Comparison of ENCODE assay signal across 8 cellular contexts in genomic region chr9:120792898-120793765, GRCh38. TPM values are rescaled to one million over a fixed set of nuclear protein-coding genes. Genes with fewer than 3 reads are reported as not detected.
A peak's percentile ranks its signal among the peaks of the same experiment; 100 is the strongest.
DNase-seq lines count a peak whose midpoint lies in the region; ATAC-seq and TF ChIP-seq lines count a peak whose summit lies in the region.

A gene with protein sequence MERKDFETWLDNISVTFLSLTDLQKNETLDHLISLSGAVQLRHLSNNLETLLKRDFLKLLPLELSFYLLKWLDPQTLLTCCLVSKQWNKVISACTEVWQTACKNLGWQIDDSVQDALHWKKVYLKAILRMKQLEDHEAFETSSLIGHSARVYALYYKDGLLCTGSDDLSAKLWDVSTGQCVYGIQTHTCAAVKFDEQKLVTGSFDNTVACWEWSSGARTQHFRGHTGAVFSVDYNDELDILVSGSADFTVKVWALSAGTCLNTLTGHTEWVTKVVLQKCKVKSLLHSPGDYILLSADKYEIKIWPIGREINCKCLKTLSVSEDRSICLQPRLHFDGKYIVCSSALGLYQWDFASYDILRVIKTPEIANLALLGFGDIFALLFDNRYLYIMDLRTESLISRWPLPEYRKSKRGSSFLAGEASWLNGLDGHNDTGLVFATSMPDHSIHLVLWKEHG (minus strand): TSS chr9:120793416. CDS start chr9:120788258, 5,158 bp downstream.

- peak within 1 kb of the TSS in 1 of 2 donors; percentile 72 for H3K27ac ChIP-seq in ovary
- peak within 1 kb of the TSS; percentile 94 for H3K27ac ChIP-seq in thymus (ENCODE audit: low read depth)

- 0 to 1% (median 1%) methylated on average over 62 to 72 of the region's 72 CpGs for WGBS in ovary, 3 donors
- under 1% methylated on average over 72 of the region's 72 CpGs for WGBS in thymus

- TF ChIP-seq CTCF in GM10266 (IDR thresholded peaks at IDR 0.05; ENCODE audit: control insufficient read depth, insufficient read depth, low read depth, missing control alignments) (no peak), ovary (IDR thresholded peaks at IDR 0.05) (peak in 1 of 3 donors; percentile 31)

- no peaks in the 10 kb centered on the region for H3K36me3 ChIP-seq in ovary
- H3K36me3 ChIP-seq in thymus (ENCODE audit: control insufficient read depth, insufficient read depth): no peaks in the 10 kb centered on the region

- H3K4me3 ChIP-seq in ovary (peak within 1 kb of the TSS; percentile 97), thymus (ENCODE audit: low read length) (peak within 1 kb of the TSS; percentile 96)

- peak; percentile 92 for DNase-seq in GM10266 (ENCODE audit: extremely low spot score)
- peak; percentile 87 for DNase-seq in NCI-H1092 treated with DMSO at 0.1 percent for 48 hours (lab: John Stamatoyannopoulos, UW)
- peak; percentile 72 to 83 for DNase-seq in SW 1271 (lab: John Stamatoyannopoulos, UW)
- DNase-seq in activated naive CD8-positive, alpha-beta T cell treated with anti-CD3 and anti-CD28 coated beads, Interleukin-2, amount 50 U/mL, for 16 hours (ENCODE audit: low read depth, low spot score): peak; percentile 77
- peak; percentile 96 for DNase-seq in Right ventricle myocardium inferior (ENCODE audit: missing footprints)
- DNase-seq in ovary: peak; percentile 88 to 93 (median 90)

- peak; percentile 79 for TF ChIP-seq POLR2A in ovary (IDR thresholded peaks at IDR 0.05)

- H3K4me1 ChIP-seq in ovary (ENCODE audit: insufficient read depth) (peaks cover 10% of the 10 kb centered on the region), thymus (ENCODE audit: control insufficient read depth, insufficient read depth, low read length) (peaks cover 16% of the 10 kb centered on the region)

- ATAC-seq in HG02610 (IDR thresholded peaks at IDR 0.05; ENCODE audit: unreplicated experiment) (peak; percentile 94), Right ventricle myocardium inferior (peak; percentile 100)

- H3K9me3 ChIP-seq in ovary: no peaks in the 10 kb centered on the region
- no peaks in the 10 kb centered on the region for H3K9me3 ChIP-seq in thymus (ENCODE audit: control insufficient read depth)

- intact Hi-C loops in Right ventricle myocardium inferior (cut with DNase I) (loop anchor here (2.0 to 5.0 kb wide), 3 partner anchors 50 to 134 kb away; partner anchors contain the start of genes PSMD5 and TRAF1), ovary (cut with DNase I) (no loop called here)

- no peak for TF ChIP-seq EP300 in ovary (IDR thresholded peaks at IDR 0.05)

- H3K27me3 ChIP-seq in ovary (no peaks in the 10 kb centered on the region), thymus (ENCODE audit: control insufficient read depth, insufficient read depth) (no peaks in the 10 kb centered on the region)

RNA-seq across cellular contexts. Expression of the gene that starts here (rescaled TPM):
- total RNA-seq in Right ventricle myocardium inferior (41.0 TPM), ovary (10 to 100 TPM; 20.0 to 62.0 (median 51.1) TPM)
- polyA plus RNA-seq in ovary (10 to 100 TPM; 15.6 to 34.5 TPM), thymus (14.1 TPM)
